ENCODE assay signal across 17 cellular contexts in the genomic region with DNA sequence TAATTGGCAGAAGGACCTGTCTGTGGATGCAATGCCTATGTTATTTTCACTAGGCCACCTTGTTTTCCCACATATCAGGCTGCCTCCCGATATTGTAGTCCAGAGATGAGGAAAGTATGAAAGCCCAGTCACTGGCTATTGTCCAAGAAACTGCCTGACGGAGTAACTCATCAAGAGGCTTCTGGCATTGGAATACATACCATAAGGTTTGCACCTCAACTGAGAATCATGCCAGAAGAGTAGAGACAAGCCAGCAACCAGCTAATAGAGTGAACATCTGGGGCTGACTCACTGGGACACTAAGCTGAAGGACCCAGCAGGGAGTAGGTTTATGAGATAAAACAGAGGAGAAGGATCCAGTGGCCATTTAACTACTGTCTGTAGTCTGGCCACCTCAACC.
A peak's percentile ranks its signal among the peaks of the same experiment; 100 is the strongest.
DNase-seq lines count a peak whose midpoint lies in the region; ATAC-seq, FAIRE-seq and TF ChIP-seq lines count a peak whose summit lies in the region.
"Had no signal": no experiment of that assay in that cellular context is flagged by ENCODE, and none has a peak within 500 bp of the region (broad histone marks: within the 10 kb centered on the region; RNA-seq: fewer than 3 reads in every experiment).

No MANE protein-coding gene starts in this region.

- intact Hi-C loops in Right ventricle myocardium superior (cut with DNase I): no loop called here
- intact Hi-C loops in cardiac septum (cut with DNase I): no loop called here
- intact Hi-C loops in heart left ventricle (cut with DNase I): no loop called here

- no peaks in the 10 kb centered on the region for H3K79me2 ChIP-seq in astrocyte (ENCODE audit: insufficient read depth, low read length)

- peak overlapping the region; percentile 42 for H3K4me2 ChIP-seq in astrocyte (ENCODE audit: low read length)
- H3K4me2 ChIP-seq: A549 had no signal

- H3K4me3 ChIP-seq in astrocyte (ENCODE audit: insufficient read depth, low read depth, low read length) (no peak overlapping the region), heart left ventricle (no peak overlapping the region)
- H3K4me3 ChIP-seq: A549, upper lobe of left lung had no signal

- H3K27ac Mint-ChIP-seq in astrocyte (ENCODE audit: unreplicated experiment) (no peak overlapping the region), chondrocyte (ENCODE audit: unreplicated experiment) (no peak overlapping the region), nephron progenitor cell (no peak overlapping the region)
- H3K27ac Mint-ChIP-seq: activated CD4-positive, alpha-beta T cell treated with anti-CD3 and anti-CD28 coated beads, Interleukin-2, amount 10 ng/mL, durations not matched to agents 24 days and 14 days; activated T-helper 1 cell treated with anti-CD3 and anti-CD28 coated beads, Interleukin-12 subunit alpha, Interleukin-12 subunit beta, Interleukin-2, Interleukin-4 antibody, amounts not matched to agents 30 ng/mL and 10 ng/mL and 1 ng/mL, durations not matched to agents 14 hours and 24 hours and 36 hours had no signal

- H3K27me3 ChIP-seq in astrocyte (ENCODE audit: insufficient read depth, low read length) (no peaks in the 10 kb centered on the region), heart left ventricle (no peaks in the 10 kb centered on the region)
- H3K27me3 ChIP-seq: upper lobe of left lung had no signal

- H3K9me3 ChIP-seq in astrocyte (ENCODE audit: insufficient read depth, low read depth, low read length) (no peaks in the 10 kb centered on the region), heart left ventricle (peaks cover 0 to 6% (median 0%) of the 10 kb centered on the region in 12 donors)
- H3K9me3 ChIP-seq: upper lobe of left lung had no signal

- H3K36me3 Mint-ChIP-seq in astrocyte (ENCODE audit: low read depth, unreplicated experiment) (no peaks in the 10 kb centered on the region), chondrocyte (ENCODE audit: low read depth) (no peaks in the 10 kb centered on the region), nephron progenitor cell (ENCODE audit: low read depth) (no peaks in the 10 kb centered on the region)

- no peaks in the 10 kb centered on the region for H4K20me1 ChIP-seq in astrocyte (ENCODE audit: insufficient read depth, low read length)

- H3K4me3 Mint-ChIP-seq in astrocyte (ENCODE audit: unreplicated experiment) (no peak overlapping the region), chondrocyte (ENCODE audit: unreplicated experiment) (no peak overlapping the region), nephron progenitor cell (no peak overlapping the region)
- H3K4me3 Mint-ChIP-seq: activated CD4-positive, alpha-beta T cell treated with anti-CD3 and anti-CD28 coated beads, Interleukin-2, amount 10 ng/mL, durations not matched to agents 24 days and 14 days; activated T-helper 1 cell treated with anti-CD3 and anti-CD28 coated beads, Interleukin-12 subunit alpha, Interleukin-12 subunit beta, Interleukin-2, Interleukin-4 antibody, amounts not matched to agents 30 ng/mL and 10 ng/mL and 1 ng/mL, durations not matched to agents 14 hours and 24 hours and 36 hours had no signal

- no peak overlapping the region for H3K9ac ChIP-seq in astrocyte (ENCODE audit: low read length)

- H3K4me1 ChIP-seq in astrocyte (ENCODE audit: insufficient read depth, low read length): peaks cover 13% of the 10 kb centered on the region
- H3K4me1 ChIP-seq in heart left ventricle: peaks cover 0 to 8% (median 0%) of the 10 kb centered on the region in 12 donors
- H3K4me1 ChIP-seq: upper lobe of left lung had no signal

- 27 to 45% (median 30%) methylated on average over 2 of the region's 2 CpGs for WGBS in heart left ventricle, 4 donors

- TF ChIP-seq POLR2A in heart left ventricle (IDR thresholded peaks at IDR 0.05): no peak

- peak overlapping the region; percentile 66 for H3K27ac ChIP-seq in astrocyte (ENCODE audit: low read depth, low read length)
- no peak overlapping the region for H3K27ac ChIP-seq in heart left ventricle
- H3K27ac ChIP-seq: A549, upper lobe of left lung had no signal

- peak; percentile 49 for ATAC-seq in Right ventricle myocardium superior (ENCODE audit: poor library complexity)
- ATAC-seq in heart left ventricle: peak; percentile 42 to 81 (median 58)
- ATAC-seq: A549 had no signal

- no peak overlapping the region for H2AFZ ChIP-seq in astrocyte (ENCODE audit: low read depth, low read length)

- peak; percentile 92 for FAIRE-seq in astrocyte (lab: Jason Lieb, UNC)
- FAIRE-seq: A549, frontal cortex had no signal

- H3K9me3 Mint-ChIP-seq in astrocyte (ENCODE audit: unreplicated experiment): peaks cover 1% of the 10 kb centered on the region
- H3K9me3 Mint-ChIP-seq in chondrocyte (ENCODE audit: low read depth): peaks cover 3% of the 10 kb centered on the region
- peaks cover 18% of the 10 kb centered on the region for H3K9me3 Mint-ChIP-seq in nephron progenitor cell
- H3K9me3 Mint-ChIP-seq: activated CD4-positive, alpha-beta T cell treated with anti-CD3 and anti-CD28 coated beads, Interleukin-2, amount 10 ng/mL, durations not matched to agents 24 days and 14 days; activated T-helper 1 cell treated with anti-CD3 and anti-CD28 coated beads, Interleukin-12 subunit alpha, Interleukin-12 subunit beta, Interleukin-2, Interleukin-4 antibody, amounts not matched to agents 30 ng/mL and 10 ng/mL and 1 ng/mL, durations not matched to agents 14 hours and 24 hours and 36 hours had no signal

- H3K4me1 Mint-ChIP-seq in astrocyte (ENCODE audit: low read depth, unreplicated experiment) (peaks cover 9% of the 10 kb centered on the region), chondrocyte (ENCODE audit: low read depth) (peaks cover 28% of the 10 kb centered on the region), nephron progenitor cell (peaks cover 10% of the 10 kb centered on the region)
- H3K4me1 Mint-ChIP-seq: activated CD4-positive, alpha-beta T cell treated with anti-CD3 and anti-CD28 coated beads, Interleukin-2, amount 10 ng/mL, durations not matched to agents 24 days and 14 days had no signal

- H3K27me3 Mint-ChIP-seq in astrocyte (ENCODE audit: low read depth, unreplicated experiment) (peaks cover 6% of the 10 kb centered on the region), chondrocyte (ENCODE audit: low read depth) (no peaks in the 10 kb centered on the region), nephron progenitor cell (ENCODE audit: low read depth, poor library complexity) (peaks cover 3% of the 10 kb centered on the region)
- H3K27me3 Mint-ChIP-seq: activated CD4-positive, alpha-beta T cell treated with anti-CD3 and anti-CD28 coated beads, Interleukin-2, amount 10 ng/mL, durations not matched to agents 24 days and 14 days had no signal

- DNase-seq in Right ventricle myocardium superior (no peak), cardiac septum (ENCODE audit: low spot score) (no peak), astrocyte (ENCODE audit: low read depth) (peak; percentile 97), heart left ventricle (no peak), chondrocyte (ENCODE audit: low spot score) (no peak), medulla oblongata (ENCODE audit: extremely low spot score) (no peak), nephron progenitor cell (no peak)
- DNase-seq in activated effector memory CD4-positive, alpha-beta T cell treated with anti-CD3 and anti-CD28 coated beads, Interleukin-2, amount 50 U/mL, for 16 hours: no peak
- DNase-seq: activated CD4-positive, alpha-beta T cell treated with anti-CD3 and anti-CD28 coated beads, Interleukin-2, amount 10 ng/mL, durations not matched to agents 24 days and 14 days; KBM-7; NCI-H2029; stimulated activated CD4-positive, alpha-beta T cell treated with anti-CD3 and anti-CD28 coated beads, Interleukin-15, amount 100 ng/mL, for 24 hours; T-helper 1 cell; upper lobe of left lung had no signal

- TF ChIP-seq CTCF in astrocyte (IDR thresholded peaks at IDR 0.05; ENCODE audit: insufficient read depth, low read depth, low read length): no peak
- no peak for TF ChIP-seq CTCF in heart left ventricle (IDR thresholded peaks at IDR 0.05)
- no peak for TF ChIP-seq CTCF in chondrocyte (IDR thresholded peaks at IDR 0.05)
- no peak for TF ChIP-seq CTCF in nephron progenitor cell (IDR thresholded peaks at IDR 0.05)

- H3K36me3 ChIP-seq in astrocyte (ENCODE audit: insufficient read depth, low read length): no peaks in the 10 kb centered on the region
- no peaks in the 10 kb centered on the region for H3K36me3 ChIP-seq in heart left ventricle
- H3K36me3 ChIP-seq: upper lobe of left lung had no signal
